In genomic region chr6:11681357-11681756, GRCh38 we compare ENCODE assay signal across 30 cellular contexts.
"Had no signal": no experiment of that assay in that cellular context is flagged by ENCODE, and none has a peak within 500 bp of the region (broad histone marks: within the 10 kb centered on the region; RNA-seq: fewer than 3 reads in every experiment).

No MANE protein-coding gene starts in this region.

- H3K27me3 Mint-ChIP-seq: progenitor cell of endocrine pancreas; stimulated activated memory B cell treated with anti-CD40 and anti-IgM and Interleukin-4, amounts not matched to agents 10 μg/mL and 1 μg/mL and 100 μg/mL, for 72 hours; stimulated activated naive CD8-positive, alpha-beta T cell treated with anti-CD3 and anti-CD28 coated beads, Interleukin-15, amount 100 ng/mL, for 72 hours had no signal

- H3K4me2 ChIP-seq: neural progenitor cell, smooth muscle cell had no signal

- H3K27ac ChIP-seq: neural progenitor cell, ovary, parathyroid adenoma, psoas muscle, skin epidermis, spleen, suprapubic skin, testis, tibial artery, upper lobe of left lung, vagina had no signal

- FAIRE-seq: urothelium cell line had no signal

- H3K4me3 Mint-ChIP-seq: natural killer cell; nephron; neural progenitor cell; stimulated activated memory B cell treated with anti-CD40 and anti-IgM and Interleukin-4, amounts not matched to agents 10 μg/mL and 1 μg/mL and 100 μg/mL, for 72 hours; stimulated activated naive CD8-positive, alpha-beta T cell treated with anti-CD3 and anti-CD28 coated beads, Interleukin-15, amount 100 ng/mL, for 72 hours had no signal

- H3K4me3 ChIP-seq: neural progenitor cell, ovary, psoas muscle, skin epidermis, smooth muscle cell, spleen, suprapubic skin, testis, tibial artery, upper lobe of left lung, vagina had no signal

- DNase-seq: natural killer cell; occipital lobe; ovary; psoas muscle; right cardiac atrium; spleen; stimulated activated CD4-positive, alpha-beta T cell treated with anti-CD3 and anti-CD28 coated beads, Interleukin-12 subunit alpha, Interleukin-12 subunit beta, amount 100 ng/mL, for 4 hours; stimulated activated CD4-positive, alpha-beta T cell treated with anti-CD3 and anti-CD28 coated beads, Interleukin-1b, Interleukin-23, amount 100 ng/mL, for 48 hours; stimulated activated CD4-positive, alpha-beta T cell treated with anti-CD3 and anti-CD28 coated beads, Interleukin-4, amount 100 ng/mL, for 1 hour; stimulated activated CD4-positive, alpha-beta T cell treated with anti-CD3 and anti-CD28 coated beads, Interleukin-4, amount 100 ng/mL, for 4 hours; stimulated activated CD8-positive, alpha-beta memory T cell treated with anti-CD3 and anti-CD28 coated beads, Interleukin-4, amount 100 ng/mL, for 48 hours; stimulated activated naive CD4-positive, alpha-beta T cell; stimulated activated naive CD8-positive, alpha-beta T cell treated with anti-CD3 and anti-CD28 coated beads, Interleukin-15, amount 100 ng/mL, for 72 hours; stimulated activated naive CD8-positive, alpha-beta T cell treated with anti-CD3 and anti-CD28 coated beads, Interleukin-15, Interleukin-2, amounts not matched to agents 100 U/mL and 50 U/mL, for 24 hours; substantia nigra; testis; tibial artery; trophoblast cell; upper lobe of left lung had no signal

- H3K9ac ChIP-seq: neural progenitor cell, parathyroid adenoma had no signal

- H3K4me1 Mint-ChIP-seq: natural killer cell; nephron; neural progenitor cell; stimulated activated memory B cell treated with anti-CD40 and anti-IgM and Interleukin-4, amounts not matched to agents 10 μg/mL and 1 μg/mL and 100 μg/mL, for 72 hours; stimulated activated naive CD8-positive, alpha-beta T cell treated with anti-CD3 and anti-CD28 coated beads, Interleukin-15, amount 100 ng/mL, for 72 hours had no signal

- H3K9me3 ChIP-seq: ovary, psoas muscle, suprapubic skin, testis, tibial artery, vagina had no signal

- H3K27me3 ChIP-seq: neural progenitor cell, ovary, spleen, suprapubic skin, testis, tibial artery, upper lobe of left lung, vagina had no signal

- H3K36me3 ChIP-seq: neural progenitor cell, ovary, spleen, suprapubic skin, tibial artery, upper lobe of left lung, vagina had no signal

- H3K27ac Mint-ChIP-seq: natural killer cell; nephron; neural progenitor cell; progenitor cell of endocrine pancreas; stimulated activated memory B cell treated with anti-CD40 and anti-IgM and Interleukin-4, amounts not matched to agents 10 μg/mL and 1 μg/mL and 100 μg/mL, for 72 hours; stimulated activated naive CD8-positive, alpha-beta T cell treated with anti-CD3 and anti-CD28 coated beads, Interleukin-15, amount 100 ng/mL, for 72 hours had no signal

- H3K79me2 ChIP-seq: parathyroid adenoma had no signal

- H2AFZ ChIP-seq: neural progenitor cell, parathyroid adenoma had no signal

- H3K36me3 Mint-ChIP-seq: natural killer cell; stimulated activated memory B cell treated with anti-CD40 and anti-IgM and Interleukin-4, amounts not matched to agents 10 μg/mL and 1 μg/mL and 100 μg/mL, for 72 hours had no signal

- H3K4me1 ChIP-seq: neural progenitor cell, parathyroid adenoma, psoas muscle, spleen, suprapubic skin, testis, tibial artery, upper lobe of left lung, vagina had no signal

- ATAC-seq: natural killer cell; right cardiac atrium; sciatic nerve; stimulated activated memory B cell treated with anti-CD40 and anti-IgM and Interleukin-4, amounts not matched to agents 10 μg/mL and 1 μg/mL and 100 μg/mL, for 72 hours; stimulated activated naive CD8-positive, alpha-beta T cell treated with anti-CD3 and anti-CD28 coated beads, Interleukin-15, amount 100 ng/mL, for 72 hours; stimulated activated naive CD8-positive, alpha-beta T cell treated with anti-CD3 and anti-CD28 coated beads, Interleukin-15, Interleukin-2, amounts not matched to agents 100 U/mL and 50 U/mL, for 24 hours had no signal
